In genomic region chr6:3778701-3779573, GRCh38 we compare ENCODE assay signal across 18 cellular contexts. TPM values are rescaled to one million over a fixed set of nuclear protein-coding genes. Genes with fewer than 3 reads are reported as not detected.
DNase-seq lines count a peak whose midpoint lies in the region; FAIRE-seq and TF ChIP-seq lines count a peak whose summit lies in the region.
"Had no signal": no experiment of that assay in that cellular context is flagged by ENCODE, and none has a peak within 500 bp of the region (broad histone marks: within the 10 kb centered on the region; RNA-seq: fewer than 3 reads in every experiment).

No MANE protein-coding gene starts in this region.

- peak; percentile 79 for DNase-seq in RWPE1 (ENCODE audit: low spot score)
- DNase-seq in H1 (ENCODE audit: low read depth in 1 of 2, low spot score in 2 of 2): no peak
- DNase-seq in esophagus squamous epithelium (lab: John Stamatoyannopoulos, UW): no peak
- peak in 1 of 2 donors; percentile 40 for DNase-seq in suprapubic skin (ENCODE audit: low spot score in 2 of 2)
- DNase-seq in activated CD8-positive, alpha-beta memory T cell treated with anti-CD3 and anti-CD28 coated beads, Interleukin-2, amount 50 U/mL, for 4 hours: no peak
- no peak for DNase-seq in NCI-H510A treated with DMSO at 0.1 percent for 48 hours (lab: John Stamatoyannopoulos, UW)
- DNase-seq in DMS79 (lab: John Stamatoyannopoulos, UW): no peak
- DNase-seq: CD8-positive, alpha-beta T cell; COR-L47; DMS153; DND-41; GDM1; GM23248 had no signal

- no peak overlapping the region for H2AFZ ChIP-seq in H1 (ENCODE audit: low read length)
- H2AFZ ChIP-seq: GM23248 had no signal

- H4K91ac ChIP-seq in H1 (replicated peaks; ENCODE audit: insufficient read length, low read length): no peak overlapping the region

- H3K23ac ChIP-seq in H1 (ENCODE audit: insufficient read length): no peak overlapping the region

- no peak overlapping the region for H2BK12ac ChIP-seq in H1 (ENCODE audit: low read depth, low read length)

- no peak overlapping the region for H3K4me3 ChIP-seq in H1 (ENCODE audit: extremely low read depth in 1 of 4, insufficient read depth in 2 of 4, low read depth in 3 of 4, low read length in 4 of 4)
- no peak overlapping the region for H3K4me3 ChIP-seq in esophagus squamous epithelium
- H3K4me3 ChIP-seq in suprapubic skin: no peak overlapping the region
- H3K4me3 ChIP-seq: A549, GM23248, HAP-1 had no signal

- peak overlapping the region; percentile 35; the same call in 1 of the 2 replicates for H4K8ac ChIP-seq in H1 (ENCODE audit: extremely low read depth, insufficient read depth, low read length)

- no peak overlapping the region for H2BK120ac ChIP-seq in H1 (replicated peaks; ENCODE audit: low read depth, low read length)

- H2AK5ac ChIP-seq in H1 (ENCODE audit: low read depth, low read length): no peak overlapping the region

- TF ChIP-seq EP300 in H1 (IDR thresholded peaks at IDR 0.05; ENCODE audit: borderline replicate concordance in 1 of 2, low read depth in 2 of 2, low read length in 2 of 2): no peak
- TF ChIP-seq EP300 in suprapubic skin (IDR thresholded peaks at IDR 0.05): no peak

- H3K4ac ChIP-seq in H1 (replicated peaks; ENCODE audit: insufficient read length, low read depth, low read length): no peak overlapping the region

- H3K27me3 ChIP-seq in H1 (replicated peaks in 1 of 4; ENCODE audit: control insufficient read depth in 3 of 4, extremely low read depth in 1 of 4, insufficient read depth in 3 of 4, low read length in 3 of 4): no peaks in the 10 kb centered on the region; a peak in 1 of 7 replicates
- H3K27me3 ChIP-seq in esophagus squamous epithelium: no peaks in the 10 kb centered on the region
- H3K27me3 ChIP-seq in suprapubic skin: no peaks in the 10 kb centered on the region

- no peak overlapping the region for H2BK20ac ChIP-seq in H1 (ENCODE audit: low read length)

- H3K79me1 ChIP-seq in H1 (ENCODE audit: low read depth, low read length): no peaks in the 10 kb centered on the region

- H3K27ac ChIP-seq in RWPE1: peak overlapping the region; percentile 97
- no peak overlapping the region for H3K27ac ChIP-seq in H1 (ENCODE audit: low read depth, low read length)
- H3K27ac ChIP-seq in esophagus squamous epithelium: peak overlapping the region; percentile 53 to 65 (median 61)
- peak overlapping the region; percentile 8 for H3K27ac ChIP-seq in suprapubic skin
- H3K27ac ChIP-seq: A549, GM23248 had no signal

- peaks cover 0 to 5% of the 10 kb centered on the region in 2 experiments for H4K20me1 ChIP-seq in H1 (replicated peaks in 1 of 2; ENCODE audit: control insufficient read depth in 1 of 2, insufficient read depth in 2 of 2, low read length in 2 of 2)

- no peak overlapping the region for H3K18ac ChIP-seq in H1 (ENCODE audit: extremely low read depth, low read length)

- no peak overlapping the region for H3K14ac ChIP-seq in H1 (ENCODE audit: insufficient read length)

- no peak for FAIRE-seq in H1 (lab: Jason Lieb, UNC)
- FAIRE-seq: A549, D721Med, HepG2, HTR-8/SVneo had no signal

- TF ChIP-seq POLR2A in H1 (IDR thresholded peaks at IDR 0.05; ENCODE audit: control extremely low read depth in 1 of 2, low read depth in 2 of 2, low read length in 2 of 2) (no peak), esophagus squamous epithelium (IDR thresholded peaks at IDR 0.05) (no peak), suprapubic skin (IDR thresholded peaks at IDR 0.05) (no peak)

- peaks cover 0 to 3% (median 1%) of the 10 kb centered on the region in 4 experiments; a peak in 3 of 7 replicates for H3K4me1 ChIP-seq in H1 (replicated peaks in 1 of 4; ENCODE audit: control insufficient read depth in 3 of 4, insufficient read depth in 4 of 4, low read length in 3 of 4)
- H3K4me1 ChIP-seq in esophagus squamous epithelium: peaks cover 0 to 31% (median 13%) of the 10 kb centered on the region in 3 donors
- H3K4me1 ChIP-seq in suprapubic skin: peaks cover 7% of the 10 kb centered on the region
- H3K4me1 ChIP-seq: A549, HAP-1 had no signal

- H3K56ac ChIP-seq in H1 (replicated peaks; ENCODE audit: insufficient read length, low read depth, low read length): no peak overlapping the region

- peaks cover 5% of the 10 kb centered on the region; the same call in 1 of the 2 replicates for H3K23me2 ChIP-seq in H1 (ENCODE audit: low read depth, low read length)

- TF ChIP-seq RAD21 in H1 (IDR thresholded peaks at IDR 0.05 in 1 of 2, conservative IDR thresholded peaks at IDR 0.05 in 1 of 2; ENCODE audit: low read depth in 2 of 2, low read length in 2 of 2): no peak

- POLR2A ChIA-PET in RWPE1 (lab: Yijun Ruan, JAX; ENCODE audit: low non-redundant PET): interaction anchor here (0.5 kb wide), 1 partner anchor 122 kb away, joined by 3 read pairs; no protein-coding TSS in a partner anchor
- POLR2A ChIA-PET in H1 (lab: Charles Lee; ENCODE audit: partially characterized antibody): no interaction called here

- no peak overlapping the region for H2BK15ac ChIP-seq in H1 (ENCODE audit: low read length)

- H3K9ac ChIP-seq in H1 (replicated peaks in 1 of 4; ENCODE audit: extremely low read depth in 1 of 4, low read depth in 3 of 4, low read length in 3 of 4): no peak overlapping the region
- H3K9ac ChIP-seq: GM23248 had no signal

- no peak overlapping the region for H4K5ac ChIP-seq in H1 (ENCODE audit: insufficient read length, low read depth, low read length)

- H3K36me3 ChIP-seq in H1 (ENCODE audit: control insufficient read depth in 2 of 4, insufficient read depth in 4 of 4, low read length in 3 of 4) (no peaks in the 10 kb centered on the region; a peak in 1 of 8 replicates), esophagus squamous epithelium (no peaks in the 10 kb centered on the region), suprapubic skin (no peaks in the 10 kb centered on the region)
- H3K36me3 ChIP-seq: HAP-1 had no signal

- no peak for TF ChIP-seq CTCF in RWPE1 (conservative IDR thresholded peaks at IDR 0.05; ENCODE audit: low read depth)
- no peak for TF ChIP-seq CTCF in H1 (IDR thresholded peaks at IDR 0.05; ENCODE audit: control extremely low read depth in 1 of 3, insufficient read depth in 1 of 3, low read depth in 1 of 3, low read length in 3 of 3)
- TF ChIP-seq CTCF in esophagus squamous epithelium (IDR thresholded peaks at IDR 0.05): no peak
- TF ChIP-seq CTCF in suprapubic skin (IDR thresholded peaks at IDR 0.05): no peak

- 89% methylated on average over 11 of the region's 11 CpGs; no CpG with 5 or more reads in 1 of the 2 experiments for WGBS in H1 (ENCODE audit: extremely low coverage in 1 of 2, insufficient coverage in 1 of 2, insufficient read length in 1 of 2, insufficient replicate concordance in 2 of 2, low coverage in 1 of 2, low lambda C conversion rate in 2 of 2, missing lambda C conversion rate in 1 of 2), 2 experiments
- 54 to 62% methylated on average over 6 to 7 of the region's 11 CpGs for WGBS in esophagus squamous epithelium, 2 donors
- 63% methylated on average over 11 of the region's 11 CpGs for WGBS in suprapubic skin

- CTCF ChIA-PET in RWPE1 (lab: Yijun Ruan, JAX): no interaction called here
- CTCF ChIA-PET in H1 (lab: Charles Lee; ENCODE audit: partially characterized antibody): interaction anchor here (1.1 to 1.4 kb wide), 3 partner anchors 31 to 70 kb away, joined by 3 to 7 read pairs (median 3); partner anchors contain the start of gene FAM50B

- intact Hi-C loops in esophagus squamous epithelium (cut with DNase I): no loop called here

- no peaks in the 10 kb centered on the region for H3K79me2 ChIP-seq in H1 (ENCODE audit: control insufficient read depth in 1 of 2, insufficient read depth in 2 of 2, low read length in 2 of 2)

- H3K4me2 ChIP-seq in H1 (ENCODE audit: insufficient read depth in 1 of 2, low read depth in 2 of 2, low read length in 2 of 2): no peak overlapping the region
- H3K4me2 ChIP-seq: A549 had no signal

- H3K9me3 ChIP-seq in H1 (ENCODE audit: insufficient read depth in 2 of 2, low read depth in 1 of 2, low read length in 1 of 2): no peaks in the 10 kb centered on the region
- H3K9me3 ChIP-seq in esophagus squamous epithelium: no peaks in the 10 kb centered on the region
- H3K9me3 ChIP-seq in suprapubic skin: no peaks in the 10 kb centered on the region
- H3K9me3 ChIP-seq: A549, HAP-1 had no signal

- no peak overlapping the region for H2BK5ac ChIP-seq in H1 (ENCODE audit: low read depth, low read length)

TF ChIP-seq in H1, 55 proteins besides CTCF, POLR2A, EP300 and RAD21 (continues in another document):
- no peak for TF ChIP-seq ATF3 (IDR thresholded peaks at IDR 0.05; ENCODE audit: insufficient read depth, low read depth, low read length)
- TF ChIP-seq ATF2 (IDR thresholded peaks at IDR 0.05; ENCODE audit: low read length): no peak
- TF ChIP-seq TAF1 (IDR thresholded peaks at IDR 0.05; ENCODE audit: low read depth, low read length): no peak
- no peak for TF ChIP-seq TBP (IDR thresholded peaks at IDR 0.05; ENCODE audit: low read depth, low read length)
- TF ChIP-seq YY1 (IDR thresholded peaks at IDR 0.05; ENCODE audit: low read depth, low read length): no peak
- TF ChIP-seq ASH2L (IDR thresholded peaks at IDR 0.05; ENCODE audit: low read length): no peak
- no peak for TF ChIP-seq CEBPB (IDR thresholded peaks at IDR 0.05; ENCODE audit: low read depth, low read length)

RNA-seq across cellular contexts. Expression of gene PXDC1, which starts 27.4 kb away (rescaled TPM):
- 1.7 TPM in 2 replicates for total RNA-seq in H1 (2021; fragmentation: NEBNext Ultra II Directional; extraction: Animal tissue kit (Norgen Biotek cat#: 25700))
- polyA plus RNA-seq in H1 (2011; rRNA removed): 2.0 and 2.1 TPM in 2 replicates
- polyA plus RNA-seq in H1 (2011; cell fraction: cytosol; rRNA removed): 1.1 TPM
- polyA plus RNA-seq in H1 (2011; cell fraction: nucleus; rRNA removed): 1.6 TPM
- polyA plus RNA-seq in H1 (2012, experiment 1 of 2): 2.2 to 3.2 TPM (median 2.6 TPM) in 4 replicates
- polyA plus RNA-seq in H1 (2012, experiment 2 of 2): 3.2 TPM
- polyA plus RNA-seq in H1 (2013, experiment 1 of 2): 1.5 TPM
- polyA plus RNA-seq in H1 (2013, experiment 2 of 2): 1.6 TPM
- 0.95 and 1.1 TPM in 2 replicates for polyA minus RNA-seq in H1 (2011; rRNA and poly(A)+ RNA removed)
- polyA minus RNA-seq in H1 (2011; cell fraction: cytosol; rRNA and poly(A)+ RNA removed): 1.8 TPM
- polyA minus RNA-seq in H1 (2011; cell fraction: nucleus; rRNA and poly(A)+ RNA removed): 1.9 TPM
- total RNA-seq in esophagus squamous epithelium (10 to 100 TPM; 12.1 to 58.0 (median 24.0) TPM), suprapubic skin (100 to 1,000 TPM in 1 of 4 donors, 10 to 100 TPM in 3; 63.1 to 108 (median 68.5) TPM)
